ENCODE assay signal across 8 cellular contexts in genomic region chr9:8395022-8395421, GRCh38.
"Had no signal": no experiment of that assay in that cellular context is flagged by ENCODE, and none has a peak within 500 bp of the region (broad histone marks: within the 10 kb centered on the region; RNA-seq: fewer than 3 reads in every experiment).

No MANE protein-coding gene starts in this region.

- H3K9me3 ChIP-seq: HAP-1 had no signal

- H3K9me3 Mint-ChIP-seq: H9 had no signal

- H3K27ac Mint-ChIP-seq: HFFc6 had no signal

- DNase-seq: GM23248, GOT3, H7, H9, HCEC 1CT, HFFc6 had no signal

- H3K36me3 ChIP-seq: HAP-1 had no signal

- H3K4me3 ChIP-seq: GM23248, HAP-1 had no signal

- H3K4me1 ChIP-seq: HAP-1 had no signal

- H3K4me3 Mint-ChIP-seq: H9, HFFc6 had no signal

- H3K27ac ChIP-seq: GM23248 had no signal

- ATAC-seq: HCT116 had no signal

- H2AFZ ChIP-seq: GM23248 had no signal
